1 cellular context compared by ENCODE assay signal in the genomic region with DNA sequence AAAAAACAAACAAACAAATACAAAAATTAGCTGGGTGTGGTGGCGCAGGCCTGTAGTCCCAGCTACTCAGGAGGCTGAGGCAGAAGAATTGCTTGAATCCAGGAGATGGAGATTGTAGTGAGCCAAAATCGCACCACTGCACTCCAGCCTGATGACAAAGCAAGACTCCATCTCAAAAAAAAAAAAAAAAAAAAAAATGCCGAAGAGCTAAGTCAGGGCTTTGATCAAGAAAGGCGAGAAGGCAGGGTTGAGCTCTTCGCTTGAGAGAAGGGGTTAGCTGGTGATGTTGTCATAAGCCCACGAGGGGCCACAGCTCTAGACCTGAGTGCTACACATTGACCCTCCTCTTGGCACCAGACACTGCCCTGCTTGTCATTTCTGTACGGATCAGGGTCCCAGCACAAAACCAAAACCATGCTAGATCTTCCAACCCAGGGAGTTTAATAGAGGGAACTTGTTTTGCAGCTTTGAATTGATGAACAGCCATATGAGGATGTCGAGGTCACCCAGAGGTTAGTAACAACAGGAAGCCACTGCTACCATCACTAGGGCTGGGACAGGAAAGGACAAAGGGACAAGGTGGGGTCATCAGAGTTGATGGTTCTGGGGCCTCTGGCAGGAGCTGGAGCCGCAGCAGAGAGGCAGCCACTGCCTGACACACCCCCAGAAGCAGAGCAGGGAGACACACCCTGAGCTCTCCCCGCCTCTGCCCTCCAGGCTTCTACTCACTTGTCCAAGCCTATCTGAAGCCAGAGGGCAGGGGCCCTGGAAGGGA.
TF ChIP-seq lines count a peak whose summit lies in the region.

No MANE protein-coding gene starts in this region.

TF ChIP-seq in HepG2, 621 proteins besides CTCF, POLR2A, EP300 and RAD21 (continued from another document and continues in another):
- TF ChIP-seq, protein P1, sequence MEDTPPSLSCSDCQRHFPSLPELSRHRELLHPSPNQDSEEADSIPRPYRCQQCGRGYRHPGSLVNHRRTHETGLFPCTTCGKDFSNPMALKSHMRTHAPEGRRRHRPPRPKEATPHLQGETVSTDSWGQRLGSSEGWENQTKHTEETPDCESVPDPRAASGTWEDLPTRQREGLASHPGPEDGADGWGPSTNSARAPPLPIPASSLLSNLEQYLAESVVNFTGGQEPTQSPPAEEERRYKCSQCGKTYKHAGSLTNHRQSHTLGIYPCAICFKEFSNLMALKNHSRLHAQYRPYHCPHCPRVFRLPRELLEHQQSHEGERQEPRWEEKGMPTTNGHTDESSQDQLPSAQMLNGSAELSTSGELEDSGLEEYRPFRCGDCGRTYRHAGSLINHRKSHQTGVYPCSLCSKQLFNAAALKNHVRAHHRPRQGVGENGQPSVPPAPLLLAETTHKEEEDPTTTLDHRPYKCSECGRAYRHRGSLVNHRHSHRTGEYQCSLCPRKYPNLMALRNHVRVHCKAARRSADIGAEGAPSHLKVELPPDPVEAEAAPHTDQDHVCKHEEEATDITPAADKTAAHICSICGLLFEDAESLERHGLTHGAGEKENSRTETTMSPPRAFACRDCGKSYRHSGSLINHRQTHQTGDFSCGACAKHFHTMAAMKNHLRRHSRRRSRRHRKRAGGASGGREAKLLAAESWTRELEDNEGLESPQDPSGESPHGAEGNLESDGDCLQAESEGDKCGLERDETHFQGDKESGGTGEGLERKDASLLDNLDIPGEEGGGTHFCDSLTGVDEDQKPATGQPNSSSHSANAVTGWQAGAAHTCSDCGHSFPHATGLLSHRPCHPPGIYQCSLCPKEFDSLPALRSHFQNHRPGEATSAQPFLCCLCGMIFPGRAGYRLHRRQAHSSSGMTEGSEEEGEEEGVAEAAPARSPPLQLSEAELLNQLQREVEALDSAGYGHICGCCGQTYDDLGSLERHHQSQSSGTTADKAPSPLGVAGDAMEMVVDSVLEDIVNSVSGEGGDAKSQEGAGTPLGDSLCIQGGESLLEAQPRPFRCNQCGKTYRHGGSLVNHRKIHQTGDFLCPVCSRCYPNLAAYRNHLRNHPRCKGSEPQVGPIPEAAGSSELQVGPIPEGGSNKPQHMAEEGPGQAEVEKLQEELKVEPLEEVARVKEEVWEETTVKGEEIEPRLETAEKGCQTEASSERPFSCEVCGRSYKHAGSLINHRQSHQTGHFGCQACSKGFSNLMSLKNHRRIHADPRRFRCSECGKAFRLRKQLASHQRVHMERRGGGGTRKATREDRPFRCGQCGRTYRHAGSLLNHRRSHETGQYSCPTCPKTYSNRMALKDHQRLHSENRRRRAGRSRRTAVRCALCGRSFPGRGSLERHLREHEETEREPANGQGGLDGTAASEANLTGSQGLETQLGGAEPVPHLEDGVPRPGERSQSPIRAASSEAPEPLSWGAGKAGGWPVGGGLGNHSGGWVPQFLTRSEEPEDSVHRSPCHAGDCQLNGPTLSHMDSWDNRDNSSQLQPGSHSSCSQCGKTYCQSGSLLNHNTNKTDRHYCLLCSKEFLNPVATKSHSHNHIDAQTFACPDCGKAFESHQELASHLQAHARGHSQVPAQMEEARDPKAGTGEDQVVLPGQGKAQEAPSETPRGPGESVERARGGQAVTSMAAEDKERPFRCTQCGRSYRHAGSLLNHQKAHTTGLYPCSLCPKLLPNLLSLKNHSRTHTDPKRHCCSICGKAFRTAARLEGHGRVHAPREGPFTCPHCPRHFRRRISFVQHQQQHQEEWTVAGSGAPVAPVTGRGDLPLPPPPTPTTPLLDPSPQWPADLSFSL (CRISPR knock-in tag; IDR thresholded peaks at IDR 0.05) = no peak
- TF ChIP-seq SP2 (CRISPR knock-in tag; IDR thresholded peaks at IDR 0.05) = no peak
- no peak for TF ChIP-seq MED13 (CRISPR knock-in tag; IDR thresholded peaks at IDR 0.05)
- TF ChIP-seq ZFP36 (IDR thresholded peaks at IDR 0.05; ENCODE audit: borderline replicate concordance, low read depth, low read length, partially characterized antibody) = no peak
- TF ChIP-seq, protein P2, sequence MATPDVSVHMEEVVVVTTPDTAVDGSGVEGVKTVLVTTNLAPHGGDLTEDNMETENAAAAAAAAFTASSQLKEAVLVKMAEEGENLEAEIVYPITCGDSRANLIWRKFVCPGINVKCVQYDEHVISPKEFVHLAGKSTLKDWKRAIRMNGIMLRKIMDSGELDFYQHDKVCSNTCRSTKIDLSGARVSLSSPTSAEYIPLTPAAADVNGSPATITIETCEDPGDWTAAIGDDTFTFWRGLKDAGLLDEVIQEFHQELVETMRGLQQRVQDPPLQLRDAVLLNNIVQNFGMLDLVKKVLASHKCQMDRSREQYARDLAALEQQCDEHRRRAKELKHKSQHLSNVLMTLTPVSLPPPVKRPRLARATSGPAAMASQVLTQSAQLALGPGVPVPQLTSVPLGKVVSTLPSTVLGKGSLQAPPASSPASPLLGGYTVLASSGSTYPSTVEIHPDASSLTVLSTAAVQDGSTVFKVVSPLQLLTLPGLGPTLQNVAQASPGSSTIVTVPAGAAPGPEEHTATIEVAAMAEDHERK (CRISPR knock-in tag; IDR thresholded peaks at IDR 0.05; ENCODE audit: low read depth) = no peak
- TF ChIP-seq ZNF605 (CRISPR knock-in tag; IDR thresholded peaks at IDR 0.05) = no peak
- TF ChIP-seq REPIN1 (CRISPR knock-in tag; IDR thresholded peaks at IDR 0.05; ENCODE audit: borderline replicate concordance, low read depth) = no peak
- no peak for TF ChIP-seq TBL1XR1 (IDR thresholded peaks at IDR 0.05; ENCODE audit: borderline replicate concordance, low read length, partially characterized antibody)
- peak; percentile 77; the same call in 1 of the 2 replicates for TF ChIP-seq ZNF766 (CRISPR knock-in tag; IDR thresholded peaks at IDR 0.05; ENCODE audit: borderline replicate concordance)
- TF ChIP-seq KDM3A (CRISPR knock-in tag; IDR thresholded peaks at IDR 0.05; ENCODE audit: low read depth) = no peak
- no peak for TF ChIP-seq STAT6 (CRISPR knock-in tag; IDR thresholded peaks at IDR 0.05; ENCODE audit: borderline replicate concordance)
- no peak for TF ChIP-seq ZNF572 (CRISPR knock-in tag; IDR thresholded peaks at IDR 0.05)
- peak; percentile 78 for TF ChIP-seq ZNF292 (CRISPR knock-in tag; IDR thresholded peaks at IDR 0.05; ENCODE audit: borderline replicate concordance, low read depth)
- TF ChIP-seq NAIF1 (CRISPR knock-in tag; IDR thresholded peaks at IDR 0.05; ENCODE audit: borderline replicate concordance) = no peak
- no peak for TF ChIP-seq KLF9 (CRISPR knock-in tag; IDR thresholded peaks at IDR 0.05; ENCODE audit: low read depth)
- no peak for TF ChIP-seq THAP8 (CRISPR knock-in tag; IDR thresholded peaks at IDR 0.05; ENCODE audit: borderline replicate concordance)
- no peak for TF ChIP-seq TCF7L2 (IDR thresholded peaks at IDR 0.05; ENCODE audit: low read depth, low read length)
- TF ChIP-seq BCL6 (CRISPR knock-in tag; IDR thresholded peaks at IDR 0.05) = no peak
- TF ChIP-seq, protein P3, sequence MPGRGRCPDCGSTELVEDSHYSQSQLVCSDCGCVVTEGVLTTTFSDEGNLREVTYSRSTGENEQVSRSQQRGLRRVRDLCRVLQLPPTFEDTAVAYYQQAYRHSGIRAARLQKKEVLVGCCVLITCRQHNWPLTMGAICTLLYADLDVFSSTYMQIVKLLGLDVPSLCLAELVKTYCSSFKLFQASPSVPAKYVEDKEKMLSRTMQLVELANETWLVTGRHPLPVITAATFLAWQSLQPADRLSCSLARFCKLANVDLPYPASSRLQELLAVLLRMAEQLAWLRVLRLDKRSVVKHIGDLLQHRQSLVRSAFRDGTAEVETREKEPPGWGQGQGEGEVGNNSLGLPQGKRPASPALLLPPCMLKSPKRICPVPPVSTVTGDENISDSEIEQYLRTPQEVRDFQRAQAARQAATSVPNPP (CRISPR knock-in tag; IDR thresholded peaks at IDR 0.05) = no peak
- TF ChIP-seq IRF2 (CRISPR knock-in tag; IDR thresholded peaks at IDR 0.05) = peak; percentile 60
- no peak for TF ChIP-seq ZNF574 (CRISPR knock-in tag; IDR thresholded peaks at IDR 0.05)
- TF ChIP-seq HNRNPH1 (optimal IDR thresholded peaks at IDR 0.05; ENCODE audit: low read depth, low read length) = no peak
- no peak for TF ChIP-seq PCBP1 (IDR thresholded peaks at IDR 0.05; ENCODE audit: borderline replicate concordance, low read depth, low read length)
- no peak for TF ChIP-seq MYNN (CRISPR knock-in tag; IDR thresholded peaks at IDR 0.05; ENCODE audit: low read depth)
- no peak for TF ChIP-seq GPBP1L1 (CRISPR knock-in tag; IDR thresholded peaks at IDR 0.05)
- no peak for TF ChIP-seq BORCS8-MEF2B (CRISPR knock-in tag; IDR thresholded peaks at IDR 0.05)
- 0 out of 2 replicates have a peak, but pooled peaks have one; percentile 24 for TF ChIP-seq MIXL1 (CRISPR knock-in tag; IDR thresholded peaks at IDR 0.05)
- 0 out of 2 replicates have a peak, but pooled peaks have one; percentile 20 for TF ChIP-seq ZBTB21 (CRISPR knock-in tag; IDR thresholded peaks at IDR 0.05)
- TF ChIP-seq SOX6 (IDR thresholded peaks at IDR 0.05) = no peak
- TF ChIP-seq SOX6 (CRISPR knock-in tag; IDR thresholded peaks at IDR 0.05) = no peak
- TF ChIP-seq NFIC (IDR thresholded peaks at IDR 0.05; ENCODE audit: low read length) = no peak
- no peak for TF ChIP-seq ZNF275 (CRISPR knock-in tag; IDR thresholded peaks at IDR 0.05; ENCODE audit: borderline replicate concordance)
- no peak for TF ChIP-seq KDM4B (CRISPR knock-in tag; IDR thresholded peaks at IDR 0.05)
- peak; percentile 34; the same call in 1 of the 2 replicates for TF ChIP-seq HDAC2 (CRISPR knock-in tag; IDR thresholded peaks at IDR 0.05)
- TF ChIP-seq, protein P4, sequence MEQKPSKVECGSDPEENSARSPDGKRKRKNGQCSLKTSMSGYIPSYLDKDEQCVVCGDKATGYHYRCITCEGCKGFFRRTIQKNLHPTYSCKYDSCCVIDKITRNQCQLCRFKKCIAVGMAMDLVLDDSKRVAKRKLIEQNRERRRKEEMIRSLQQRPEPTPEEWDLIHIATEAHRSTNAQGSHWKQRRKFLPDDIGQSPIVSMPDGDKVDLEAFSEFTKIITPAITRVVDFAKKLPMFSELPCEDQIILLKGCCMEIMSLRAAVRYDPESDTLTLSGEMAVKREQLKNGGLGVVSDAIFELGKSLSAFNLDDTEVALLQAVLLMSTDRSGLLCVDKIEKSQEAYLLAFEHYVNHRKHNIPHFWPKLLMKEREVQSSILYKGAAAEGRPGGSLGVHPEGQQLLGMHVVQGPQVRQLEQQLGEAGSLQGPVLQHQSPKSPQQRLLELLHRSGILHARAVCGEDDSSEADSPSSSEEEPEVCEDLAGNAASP (CRISPR knock-in tag; IDR thresholded peaks at IDR 0.05; ENCODE audit: borderline replicate concordance) = peak; percentile 80; the same call in 1 of the 2 replicates
- no peak for TF ChIP-seq ZNF101 (CRISPR knock-in tag; IDR thresholded peaks at IDR 0.05; ENCODE audit: borderline replicate concordance, low read depth)
- TF ChIP-seq ATF7-NPFF (CRISPR knock-in tag; IDR thresholded peaks at IDR 0.05; ENCODE audit: low read depth) = no peak
- peak; percentile 70 for TF ChIP-seq ELF3 (CRISPR knock-in tag; IDR thresholded peaks at IDR 0.05)
- TF ChIP-seq ZNF839 (CRISPR knock-in tag; IDR thresholded peaks at IDR 0.05; ENCODE audit: borderline replicate concordance) = no peak
